ENCODE assay signal across 1 cellular context in the genomic region with DNA sequence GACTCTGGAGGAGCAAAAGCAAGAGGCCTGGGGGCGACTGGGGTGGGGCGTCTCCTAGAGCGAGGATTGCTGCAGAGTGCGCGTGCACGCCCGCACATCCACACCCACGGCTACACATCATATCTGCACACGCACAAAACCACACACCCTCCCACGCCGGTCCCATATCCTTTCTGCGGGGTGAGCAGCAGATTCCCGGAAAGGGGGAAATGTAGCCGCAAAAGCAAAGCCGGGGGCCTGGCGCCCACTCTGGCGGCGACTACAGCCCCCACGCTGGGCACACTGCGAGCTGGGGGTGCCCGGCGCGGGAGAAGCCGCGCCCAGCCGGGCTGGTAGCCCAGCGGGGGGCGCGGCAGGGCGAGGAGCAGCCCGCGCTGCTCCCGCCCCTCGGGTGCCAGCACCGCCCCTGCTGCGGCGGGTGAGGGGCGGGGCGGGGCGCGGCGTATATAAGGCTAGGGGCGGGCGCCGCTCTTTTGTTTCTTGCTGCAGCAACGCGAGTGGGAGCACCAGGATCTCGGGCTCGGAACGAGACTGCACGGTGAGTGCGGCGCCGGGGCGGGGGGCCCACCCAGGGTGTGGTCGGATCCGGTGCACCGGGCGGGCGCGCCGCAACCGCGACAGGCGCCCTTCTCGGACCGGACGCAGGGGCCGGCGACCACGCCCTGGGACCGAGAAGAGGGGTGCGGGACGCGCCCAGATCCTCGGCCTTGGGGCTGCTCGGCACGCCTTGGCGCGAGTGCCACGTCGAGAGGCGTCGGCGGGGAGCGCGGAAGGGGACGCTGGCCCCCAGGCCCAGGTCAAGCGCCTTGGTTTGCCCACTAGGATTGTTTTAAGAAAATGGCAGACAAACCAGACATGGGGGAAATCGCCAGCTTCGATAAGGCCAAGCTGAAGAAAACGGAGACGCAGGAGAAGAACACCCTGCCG.
A peak's percentile ranks its signal among the peaks of the same experiment; 100 is the strongest.
TF ChIP-seq lines count a peak whose summit lies in the region.

A gene (plus strand): TSS at position 476 of the 927 bp plus-strand sequence.

TF ChIP-seq in GM12878, 131 proteins besides CTCF, POLR2A, EP300 and RAD21 (continued from another document):
- TF ChIP-seq SMAD1 (IDR thresholded peaks at IDR 0.05; ENCODE audit: low read depth, partially characterized antibody), result peak; percentile 32
- TF ChIP-seq CREB1 (IDR thresholded peaks at IDR 0.05; ENCODE audit: low read depth), result 0 out of 2 replicates have a peak, but pooled peaks have one; percentile 1
- TF ChIP-seq TARDBP (IDR thresholded peaks at IDR 0.05; ENCODE audit: borderline replicate concordance), result no peak
- TF ChIP-seq SRF (IDR thresholded peaks at IDR 0.05; ENCODE audit: low read depth in 2 of 2, low read length in 2 of 2), result no peak
- TF ChIP-seq GABPA (IDR thresholded peaks at IDR 0.05; ENCODE audit: low read depth), result no peak
- TF ChIP-seq DPF2 (IDR thresholded peaks at IDR 0.05), result peak; percentile 80
- TF ChIP-seq RAD51 (IDR thresholded peaks at IDR 0.05), result no peak
- no peak for TF ChIP-seq MYB (IDR thresholded peaks at IDR 0.05; ENCODE audit: borderline replicate concordance, low read depth, low read length)
- TF ChIP-seq TBL1XR1 (IDR thresholded peaks at IDR 0.05; ENCODE audit: low read depth, low read length), result peak; percentile 23; the same call in 1 of the 2 replicates
- TF ChIP-seq, protein P1, sequence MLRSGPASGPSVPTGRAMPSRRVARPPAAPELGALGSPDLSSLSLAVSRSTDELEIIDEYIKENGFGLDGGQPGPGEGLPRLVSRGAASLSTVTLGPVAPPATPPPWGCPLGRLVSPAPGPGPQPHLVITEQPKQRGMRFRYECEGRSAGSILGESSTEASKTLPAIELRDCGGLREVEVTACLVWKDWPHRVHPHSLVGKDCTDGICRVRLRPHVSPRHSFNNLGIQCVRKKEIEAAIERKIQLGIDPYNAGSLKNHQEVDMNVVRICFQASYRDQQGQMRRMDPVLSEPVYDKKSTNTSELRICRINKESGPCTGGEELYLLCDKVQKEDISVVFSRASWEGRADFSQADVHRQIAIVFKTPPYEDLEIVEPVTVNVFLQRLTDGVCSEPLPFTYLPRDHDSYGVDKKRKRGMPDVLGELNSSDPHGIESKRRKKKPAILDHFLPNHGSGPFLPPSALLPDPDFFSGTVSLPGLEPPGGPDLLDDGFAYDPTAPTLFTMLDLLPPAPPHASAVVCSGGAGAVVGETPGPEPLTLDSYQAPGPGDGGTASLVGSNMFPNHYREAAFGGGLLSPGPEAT (IDR thresholded peaks at IDR 0.05; ENCODE audit: low read depth), result 0 out of 2 replicates have a peak, but pooled peaks have one; percentile 42
- TF ChIP-seq ZNF24 (IDR thresholded peaks at IDR 0.05), result no peak
- TF ChIP-seq IKZF2 (IDR thresholded peaks at IDR 0.05), result peak; percentile 55 to 72
- TF ChIP-seq, protein P2, sequence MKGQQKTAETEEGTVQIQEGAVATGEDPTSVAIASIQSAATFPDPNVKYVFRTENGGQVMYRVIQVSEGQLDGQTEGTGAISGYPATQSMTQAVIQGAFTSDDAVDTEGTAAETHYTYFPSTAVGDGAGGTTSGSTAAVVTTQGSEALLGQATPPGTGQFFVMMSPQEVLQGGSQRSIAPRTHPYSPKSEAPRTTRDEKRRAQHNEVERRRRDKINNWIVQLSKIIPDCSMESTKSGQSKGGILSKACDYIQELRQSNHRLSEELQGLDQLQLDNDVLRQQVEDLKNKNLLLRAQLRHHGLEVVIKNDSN (IDR thresholded peaks at IDR 0.05; ENCODE audit: borderline replicate concordance, extremely low read length, insufficient read depth, low read depth, low read length), result no peak
- no peak for TF ChIP-seq ASH2L (IDR thresholded peaks at IDR 0.05; ENCODE audit: borderline replicate concordance, low read depth)
- TF ChIP-seq FOXM1 (IDR thresholded peaks at IDR 0.05; ENCODE audit: low read depth, low read length), result peak; percentile 27; the same call in 1 of the 2 replicates
- 0 out of 2 replicates have a peak, but pooled peaks have one; percentile 23 for TF ChIP-seq MXI1 (IDR thresholded peaks at IDR 0.05; ENCODE audit: low read depth, low read length)
- no peak for TF ChIP-seq ZNF384 (IDR thresholded peaks at IDR 0.05; ENCODE audit: borderline replicate concordance, low read depth, low read length)
- no peak for TF ChIP-seq PAX8 (IDR thresholded peaks at IDR 0.05)
- TF ChIP-seq PML (IDR thresholded peaks at IDR 0.05; ENCODE audit: low read length), result peak; percentile 98
- TF ChIP-seq ZBED1 (IDR thresholded peaks at IDR 0.05; ENCODE audit: borderline replicate concordance), result peak; percentile 27; the same call in 1 of the 2 replicates
- no peak for TF ChIP-seq MEF2A (IDR thresholded peaks at IDR 0.05; ENCODE audit: insufficient read depth, low read depth, low read length)
- TF ChIP-seq, protein P3, sequence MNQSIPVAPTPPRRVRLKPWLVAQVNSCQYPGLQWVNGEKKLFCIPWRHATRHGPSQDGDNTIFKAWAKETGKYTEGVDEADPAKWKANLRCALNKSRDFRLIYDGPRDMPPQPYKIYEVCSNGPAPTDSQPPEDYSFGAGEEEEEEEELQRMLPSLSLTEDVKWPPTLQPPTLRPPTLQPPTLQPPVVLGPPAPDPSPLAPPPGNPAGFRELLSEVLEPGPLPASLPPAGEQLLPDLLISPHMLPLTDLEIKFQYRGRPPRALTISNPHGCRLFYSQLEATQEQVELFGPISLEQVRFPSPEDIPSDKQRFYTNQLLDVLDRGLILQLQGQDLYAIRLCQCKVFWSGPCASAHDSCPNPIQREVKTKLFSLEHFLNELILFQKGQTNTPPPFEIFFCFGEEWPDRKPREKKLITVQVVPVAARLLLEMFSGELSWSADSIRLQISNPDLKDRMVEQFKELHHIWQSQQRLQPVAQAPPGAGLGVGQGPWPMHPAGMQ (IDR thresholded peaks at IDR 0.05; ENCODE audit: borderline replicate concordance), result 0 out of 2 replicates have a peak, but pooled peaks have one; percentile 30
- TF ChIP-seq SIX5 (IDR thresholded peaks at IDR 0.05; ENCODE audit: low read depth, low read length, severe bottlenecking), result no peak
- TF ChIP-seq, protein P4, sequence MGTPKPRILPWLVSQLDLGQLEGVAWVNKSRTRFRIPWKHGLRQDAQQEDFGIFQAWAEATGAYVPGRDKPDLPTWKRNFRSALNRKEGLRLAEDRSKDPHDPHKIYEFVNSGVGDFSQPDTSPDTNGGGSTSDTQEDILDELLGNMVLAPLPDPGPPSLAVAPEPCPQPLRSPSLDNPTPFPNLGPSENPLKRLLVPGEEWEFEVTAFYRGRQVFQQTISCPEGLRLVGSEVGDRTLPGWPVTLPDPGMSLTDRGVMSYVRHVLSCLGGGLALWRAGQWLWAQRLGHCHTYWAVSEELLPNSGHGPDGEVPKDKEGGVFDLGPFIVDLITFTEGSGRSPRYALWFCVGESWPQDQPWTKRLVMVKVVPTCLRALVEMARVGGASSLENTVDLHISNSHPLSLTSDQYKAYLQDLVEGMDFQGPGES (IDR thresholded peaks at IDR 0.05), result no peak
- TF ChIP-seq JUND (IDR thresholded peaks at IDR 0.05; ENCODE audit: low read depth, low read length), result no peak
- TF ChIP-seq BHLHE40 (IDR thresholded peaks at IDR 0.05; ENCODE audit: borderline replicate concordance in 1 of 2, low read depth in 2 of 2, low read length in 1 of 2), result peak in 1 of 2 experiments; percentile 76; a peak in 2 of 4 replicates
- TF ChIP-seq FOS (IDR thresholded peaks at IDR 0.05; ENCODE audit: borderline replicate concordance, extremely low read depth, insufficient read length), result no peak
- TF ChIP-seq SREBF2 (IDR thresholded peaks at IDR 0.05; ENCODE audit: low read length), result no peak
- TF ChIP-seq, protein P5, sequence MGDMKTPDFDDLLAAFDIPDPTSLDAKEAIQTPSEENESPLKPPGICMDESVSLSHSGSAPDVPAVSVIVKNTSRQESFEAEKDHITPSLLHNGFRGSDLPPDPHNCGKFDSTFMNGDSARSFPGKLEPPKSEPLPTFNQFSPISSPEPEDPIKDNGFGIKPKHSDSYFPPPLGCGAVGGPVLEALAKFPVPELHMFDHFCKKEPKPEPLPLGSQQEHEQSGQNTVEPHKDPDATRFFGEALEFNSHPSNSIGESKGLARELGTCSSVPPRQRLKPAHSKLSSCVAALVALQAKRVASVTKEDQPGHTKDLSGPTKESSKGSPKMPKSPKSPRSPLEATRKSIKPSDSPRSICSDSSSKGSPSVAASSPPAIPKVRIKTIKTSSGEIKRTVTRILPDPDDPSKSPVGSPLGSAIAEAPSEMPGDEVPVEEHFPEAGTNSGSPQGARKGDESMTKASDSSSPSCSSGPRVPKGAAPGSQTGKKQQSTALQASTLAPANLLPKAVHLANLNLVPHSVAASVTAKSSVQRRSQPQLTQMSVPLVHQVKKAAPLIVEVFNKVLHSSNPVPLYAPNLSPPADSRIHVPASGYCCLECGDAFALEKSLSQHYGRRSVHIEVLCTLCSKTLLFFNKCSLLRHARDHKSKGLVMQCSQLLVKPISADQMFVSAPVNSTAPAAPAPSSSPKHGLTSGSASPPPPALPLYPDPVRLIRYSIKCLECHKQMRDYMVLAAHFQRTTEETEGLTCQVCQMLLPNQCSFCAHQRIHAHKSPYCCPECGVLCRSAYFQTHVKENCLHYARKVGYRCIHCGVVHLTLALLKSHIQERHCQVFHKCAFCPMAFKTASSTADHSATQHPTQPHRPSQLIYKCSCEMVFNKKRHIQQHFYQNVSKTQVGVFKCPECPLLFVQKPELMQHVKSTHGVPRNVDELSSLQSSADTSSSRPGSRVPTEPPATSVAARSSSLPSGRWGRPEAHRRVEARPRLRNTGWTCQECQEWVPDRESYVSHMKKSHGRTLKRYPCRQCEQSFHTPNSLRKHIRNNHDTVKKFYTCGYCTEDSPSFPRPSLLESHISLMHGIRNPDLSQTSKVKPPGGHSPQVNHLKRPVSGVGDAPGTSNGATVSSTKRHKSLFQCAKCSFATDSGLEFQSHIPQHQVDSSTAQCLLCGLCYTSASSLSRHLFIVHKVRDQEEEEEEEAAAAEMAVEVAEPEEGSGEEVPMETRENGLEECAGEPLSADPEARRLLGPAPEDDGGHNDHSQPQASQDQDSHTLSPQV (IDR thresholded peaks at IDR 0.05), result no peak
- peak; percentile 31 for TF ChIP-seq MYC (IDR thresholded peaks at IDR 0.05; ENCODE audit: insufficient read depth, insufficient read length, insufficient replicate concordance, low read length, severe bottlenecking)
- no peak for TF ChIP-seq RELA (IDR thresholded peaks at IDR 0.05; ENCODE audit: borderline replicate concordance, partially characterized antibody)
- peak; percentile 35; the same call in 1 of the 2 replicates for TF ChIP-seq PAX5 (IDR thresholded peaks at IDR 0.05; ENCODE audit: borderline replicate concordance, low read depth, low read length)
- peak; percentile 67; the same call in 1 of the 2 replicates for TF ChIP-seq ZNF207 (IDR thresholded peaks at IDR 0.05; ENCODE audit: borderline replicate concordance)
- TF ChIP-seq ATF7 (IDR thresholded peaks at IDR 0.05; ENCODE audit: low read depth), result no peak
- TF ChIP-seq, protein P6, sequence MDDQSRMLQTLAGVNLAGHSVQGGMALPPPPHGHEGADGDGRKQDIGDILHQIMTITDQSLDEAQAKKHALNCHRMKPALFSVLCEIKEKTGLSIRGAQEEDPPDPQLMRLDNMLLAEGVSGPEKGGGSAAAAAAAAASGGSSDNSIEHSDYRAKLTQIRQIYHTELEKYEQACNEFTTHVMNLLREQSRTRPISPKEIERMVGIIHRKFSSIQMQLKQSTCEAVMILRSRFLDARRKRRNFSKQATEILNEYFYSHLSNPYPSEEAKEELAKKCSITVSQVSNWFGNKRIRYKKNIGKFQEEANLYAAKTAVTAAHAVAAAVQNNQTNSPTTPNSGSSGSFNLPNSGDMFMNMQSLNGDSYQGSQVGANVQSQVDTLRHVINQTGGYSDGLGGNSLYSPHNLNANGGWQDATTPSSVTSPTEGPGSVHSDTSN (IDR thresholded peaks at IDR 0.05; ENCODE audit: insufficient replicate concordance, low read depth, low read length), result no peak
- TF ChIP-seq, protein P7, sequence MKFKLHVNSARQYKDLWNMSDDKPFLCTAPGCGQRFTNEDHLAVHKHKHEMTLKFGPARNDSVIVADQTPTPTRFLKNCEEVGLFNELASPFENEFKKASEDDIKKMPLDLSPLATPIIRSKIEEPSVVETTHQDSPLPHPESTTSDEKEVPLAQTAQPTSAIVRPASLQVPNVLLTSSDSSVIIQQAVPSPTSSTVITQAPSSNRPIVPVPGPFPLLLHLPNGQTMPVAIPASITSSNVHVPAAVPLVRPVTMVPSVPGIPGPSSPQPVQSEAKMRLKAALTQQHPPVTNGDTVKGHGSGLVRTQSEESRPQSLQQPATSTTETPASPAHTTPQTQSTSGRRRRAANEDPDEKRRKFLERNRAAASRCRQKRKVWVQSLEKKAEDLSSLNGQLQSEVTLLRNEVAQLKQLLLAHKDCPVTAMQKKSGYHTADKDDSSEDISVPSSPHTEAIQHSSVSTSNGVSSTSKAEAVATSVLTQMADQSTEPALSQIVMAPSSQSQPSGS (IDR thresholded peaks at IDR 0.05; ENCODE audit: low read length), result no peak; the same call in 1 of the 2 replicates
- no peak for TF ChIP-seq ZZZ3 (IDR thresholded peaks at IDR 0.05; ENCODE audit: control insufficient read depth, insufficient read length, low read depth)
